Comparison of ENCODE assay signal across 13 cellular contexts in the genomic region with DNA sequence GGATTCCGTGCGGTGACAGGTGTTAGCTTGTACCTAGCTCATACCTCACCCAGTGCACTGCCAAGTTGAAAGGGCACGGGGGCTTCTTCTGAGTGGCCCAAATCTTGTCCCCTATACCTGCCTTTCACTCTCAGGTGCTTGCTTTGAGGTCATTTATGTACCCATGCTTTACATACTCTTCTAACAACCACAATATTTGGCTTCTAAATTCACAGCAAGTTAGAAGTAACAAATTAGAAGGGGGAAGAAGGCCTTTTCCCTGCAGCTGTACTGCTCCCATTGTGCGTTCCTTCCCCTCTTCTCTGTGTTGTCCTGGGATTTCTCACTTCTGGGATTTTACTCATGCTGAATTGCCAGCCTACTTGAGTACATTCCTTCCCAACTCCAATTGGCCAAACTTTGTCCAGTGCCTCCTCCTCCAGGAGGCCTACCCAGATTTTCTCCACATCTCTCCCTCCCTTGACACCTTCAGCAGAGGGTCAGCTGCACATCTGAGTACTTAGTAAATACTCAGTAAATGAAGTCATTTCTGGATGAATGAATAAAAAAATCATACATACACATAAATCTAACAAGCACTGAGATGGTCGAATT.
DNase-seq lines count a peak whose midpoint lies in the region; TF ChIP-seq lines count a peak whose summit lies in the region.
"Had no signal": no experiment of that assay in that cellular context is flagged by ENCODE, and none has a peak within 500 bp of the region (broad histone marks: within the 10 kb centered on the region; RNA-seq: fewer than 3 reads in every experiment).

No MANE protein-coding gene starts in this region.

- peak overlapping the region; percentile 78 for H3K4me2 ChIP-seq in MM.1S (ENCODE audit: low read depth, low read length)
- H3K4me2 ChIP-seq in osteoblast (ENCODE audit: insufficient read depth, low read length), result no peak overlapping the region

- CTCF ChIA-PET in activated naive CD4-positive, alpha-beta T cell treated with anti-CD3 and anti-CD28 coated beads, Interleukin-2, amount 10 ng/mL, durations not matched to agents 7 days and 5 days (lab: Charles Lee), result interaction anchor here (0.7 to 5.7 kb wide), 5 partner anchors 16 to 42 kb away, joined by 3 to 51 read pairs (median 4); no protein-coding TSS in a partner anchor
- CTCF ChIA-PET in A673 (lab: Charles Lee), result interaction anchor here (0.6 kb wide), 1 partner anchor 113 kb away, joined by 12 read pairs; no protein-coding TSS in a partner anchor

- peak overlapping the region; percentile 78; the same call in 1 of the 2 replicates for H3K4me3 ChIP-seq in MM.1S (ENCODE audit: low read length)
- H3K4me3 ChIP-seq in osteoblast (ENCODE audit: insufficient read depth, low read length), result no peak overlapping the region
- H3K4me3 ChIP-seq in A673 (ENCODE audit: low read depth, low read length, poor library complexity, severe bottlenecking), result no peak overlapping the region

- H3K27ac ChIP-seq in MM.1S (ENCODE audit: low read length), result peak overlapping the region; percentile 76; the same call in 1 of the 2 replicates
- H3K27ac ChIP-seq in osteoblast (ENCODE audit: low read depth, low read length), result no peak overlapping the region
- no peak overlapping the region for H3K27ac ChIP-seq in A673 (ENCODE audit: low read depth, low read length, poor library complexity, severe bottlenecking)

- H3K9me3 ChIP-seq in MM.1S (replicated peaks; ENCODE audit: insufficient read depth, low read length) (no peaks in the 10 kb centered on the region), osteoblast (ENCODE audit: low read depth, low read length) (no peaks in the 10 kb centered on the region), A673 (ENCODE audit: low read depth, low read length, poor library complexity, severe bottlenecking) (no peaks in the 10 kb centered on the region)

- H3K4me1 ChIP-seq in MM.1S (ENCODE audit: low read length), result peaks cover 17% of the 10 kb centered on the region
- H3K4me1 ChIP-seq in osteoblast (ENCODE audit: insufficient read depth, low read length), result peaks cover 6% of the 10 kb centered on the region
- peaks cover 4% of the 10 kb centered on the region for H3K4me1 ChIP-seq in A673 (ENCODE audit: insufficient read depth, low read length, poor library complexity, severe bottlenecking)

- intact Hi-C loops in CD14-positive monocyte (cut with micrococcal nuclease), result no loop called here
- intact Hi-C loops in A673 (cut with micrococcal nuclease; ENCODE audit: unreplicated experiment), result no loop called here

- peak overlapping the region; percentile 69; the same call in 1 of the 2 replicates for H3K9ac ChIP-seq in MM.1S (ENCODE audit: low read length)

- H3K27me3 Mint-ChIP-seq in activated naive CD4-positive, alpha-beta T cell treated with anti-CD3 and anti-CD28 coated beads, Interleukin-2, amount 50 U/mL, for 24 hours, result peaks cover 51% of the 10 kb centered on the region
- H3K27me3 Mint-ChIP-seq in activated naive CD4-positive, alpha-beta T cell treated with anti-CD3 and anti-CD28 coated beads, Interleukin-2, amount 10 ng/mL, durations not matched to agents 7 days and 5 days, result peaks cover 94% of the 10 kb centered on the region
- H3K27me3 Mint-ChIP-seq in brain (peaks cover 30% of the 10 kb centered on the region), CD14-positive monocyte (ENCODE audit: low read depth in 3 of 3) (peaks cover 59 to 85% (median 84%) of the 10 kb centered on the region in 3 donors)

- no peak for TF ChIP-seq CTCF in MM.1S (IDR thresholded peaks at IDR 0.05; ENCODE audit: low read length)
- no peak for TF ChIP-seq CTCF in brain (conservative IDR thresholded peaks at IDR 0.05)
- no peak for TF ChIP-seq CTCF in osteoblast (IDR thresholded peaks at IDR 0.05; ENCODE audit: extremely low read depth, low read depth, low read length)
- TF ChIP-seq CTCF in CD14-positive monocyte (IDR thresholded peaks at IDR 0.05), result no peak
- TF ChIP-seq CTCF in A673 (conservative IDR thresholded peaks at IDR 0.05; ENCODE audit: low read depth, low read length), result no peak

- no peak overlapping the region for H3K27ac Mint-ChIP-seq in activated naive CD4-positive, alpha-beta T cell treated with anti-CD3 and anti-CD28 coated beads, Interleukin-2, amount 50 U/mL, for 24 hours
- no peak overlapping the region for H3K27ac Mint-ChIP-seq in activated naive CD4-positive, alpha-beta T cell treated with anti-CD3 and anti-CD28 coated beads, Interleukin-2, amount 10 ng/mL, durations not matched to agents 7 days and 5 days
- H3K27ac Mint-ChIP-seq in brain (peak overlapping the region; percentile 90 to 99 (median 96)), CD14-positive monocyte (peak overlapping the region in 3 of 7 donors; percentile 7 to 40 (median 38))
- H3K27ac Mint-ChIP-seq: activated naive CD4-positive, alpha-beta T cell treated with anti-CD3 and anti-CD28 coated beads, Interleukin-2, amount 50 U/mL, for 72 hours had no signal

- POLR2A ChIA-PET in A673 (lab: Charles Lee; ENCODE audit: low non-redundant PET), result no interaction called here

- peaks cover 9% of the 10 kb centered on the region for H3K4me1 Mint-ChIP-seq in activated naive CD4-positive, alpha-beta T cell treated with anti-CD3 and anti-CD28 coated beads, Interleukin-2, amount 50 U/mL, for 24 hours
- peaks cover 29% of the 10 kb centered on the region for H3K4me1 Mint-ChIP-seq in activated naive CD4-positive, alpha-beta T cell treated with anti-CD3 and anti-CD28 coated beads, Interleukin-2, amount 10 ng/mL, durations not matched to agents 7 days and 5 days
- H3K4me1 Mint-ChIP-seq in brain (peaks cover 87% of the 10 kb centered on the region), CD14-positive monocyte (peaks cover 64% of the 10 kb centered on the region)

- H3K4me3 Mint-ChIP-seq in activated naive CD4-positive, alpha-beta T cell treated with anti-CD3 and anti-CD28 coated beads, Interleukin-2, amount 50 U/mL, for 24 hours, result peak overlapping the region; percentile 42
- no peak overlapping the region for H3K4me3 Mint-ChIP-seq in activated naive CD4-positive, alpha-beta T cell treated with anti-CD3 and anti-CD28 coated beads, Interleukin-2, amount 10 ng/mL, durations not matched to agents 7 days and 5 days
- H3K4me3 Mint-ChIP-seq in brain (peak overlapping the region; percentile 84 to 95 (median 92)), CD14-positive monocyte (peak overlapping the region in 1 of 2 donors; percentile 84)

- H3F3A ChIP-seq in MM.1S (ENCODE audit: insufficient read depth, low read length), result peaks cover 15% of the 10 kb centered on the region

- H4K20me1 ChIP-seq in MM.1S (ENCODE audit: insufficient read depth, low read length), result no peaks in the 10 kb centered on the region
- H4K20me1 ChIP-seq in osteoblast (ENCODE audit: insufficient read depth, low read length), result peaks cover 6% of the 10 kb centered on the region

- no peak for DNase-seq in activated naive CD4-positive, alpha-beta T cell treated with anti-CD3 and anti-CD28 coated beads, Interleukin-2, amount 10 ng/mL, durations not matched to agents 7 days and 5 days
- DNase-seq in MM.1S (no peak), osteoblast (ENCODE audit: insufficient read length, low spot score, missing footprints) (peak; percentile 69), GM03348 (ENCODE audit: low spot score) (no peak), CD14-positive monocyte (ENCODE audit: low spot score) (no peak), A673 (ENCODE audit: low spot score) (no peak)
- DNase-seq: DND-41; foreskin melanocyte; NCI-H146; stimulated activated CD4-positive, alpha-beta T cell treated with anti-CD3 and anti-CD28 coated beads, Interleukin-4, amount 100 ng/mL, for 1 hour had no signal

- no TSS peak for BruUV-seq in A673 (replicated peaks; lab: Mats Ljungman, UMichigan)

- no peaks in the 10 kb centered on the region for H3K36me3 Mint-ChIP-seq in activated naive CD4-positive, alpha-beta T cell treated with anti-CD3 and anti-CD28 coated beads, Interleukin-2, amount 50 U/mL, for 24 hours
- no peaks in the 10 kb centered on the region for H3K36me3 Mint-ChIP-seq in activated naive CD4-positive, alpha-beta T cell treated with anti-CD3 and anti-CD28 coated beads, Interleukin-2, amount 10 ng/mL, durations not matched to agents 7 days and 5 days
- peaks cover 11% of the 10 kb centered on the region for H3K36me3 Mint-ChIP-seq in brain
- H3K36me3 Mint-ChIP-seq in CD14-positive monocyte, result peaks cover 6 to 18% of the 10 kb centered on the region in 2 donors
- H3K36me3 Mint-ChIP-seq: activated naive CD4-positive, alpha-beta T cell treated with anti-CD3 and anti-CD28 coated beads, Interleukin-2, amount 50 U/mL, for 72 hours had no signal

- H2AFZ ChIP-seq in MM.1S (ENCODE audit: low read length), result peak overlapping the region; percentile 84; the same call in 1 of the 2 replicates
- no peak overlapping the region for H2AFZ ChIP-seq in osteoblast (ENCODE audit: low read length)

- H3K9me3 Mint-ChIP-seq in activated naive CD4-positive, alpha-beta T cell treated with anti-CD3 and anti-CD28 coated beads, Interleukin-2, amount 50 U/mL, for 24 hours, result no peaks in the 10 kb centered on the region
- H3K9me3 Mint-ChIP-seq in activated naive CD4-positive, alpha-beta T cell treated with anti-CD3 and anti-CD28 coated beads, Interleukin-2, amount 10 ng/mL, durations not matched to agents 7 days and 5 days, result no peaks in the 10 kb centered on the region
- H3K9me3 Mint-ChIP-seq in brain, result peaks cover 0 to 9% (median 4%) of the 10 kb centered on the region in 5 experiments
- peaks cover 0 to 19% (median 8%) of the 10 kb centered on the region in 7 donors for H3K9me3 Mint-ChIP-seq in CD14-positive monocyte
- H3K9me3 Mint-ChIP-seq: activated naive CD4-positive, alpha-beta T cell treated with anti-CD3 and anti-CD28 coated beads, Interleukin-2, amount 50 U/mL, for 72 hours had no signal

- H3K27me3 ChIP-seq in MM.1S (replicated peaks; ENCODE audit: insufficient read depth, low read length) (no peaks in the 10 kb centered on the region), osteoblast (ENCODE audit: insufficient read depth, low read length) (peaks cover 98% of the 10 kb centered on the region), A673 (replicated peaks; ENCODE audit: insufficient read depth, low read depth, low read length, poor library complexity) (no peaks in the 10 kb centered on the region)

- H3K79me2 ChIP-seq in MM.1S (ENCODE audit: low read length) (peaks cover 6% of the 10 kb centered on the region), osteoblast (ENCODE audit: insufficient read depth, low read length) (no peaks in the 10 kb centered on the region)

- H3K36me3 ChIP-seq in MM.1S (replicated peaks; ENCODE audit: insufficient read depth, low read length) (no peaks in the 10 kb centered on the region), osteoblast (ENCODE audit: insufficient read depth, low read length) (no peaks in the 10 kb centered on the region), A673 (ENCODE audit: insufficient read depth, low read length, poor library complexity, severe bottlenecking) (no peaks in the 10 kb centered on the region)

- no peaks in the 10 kb centered on the region for H3K9me2 ChIP-seq in MM.1S (replicated peaks; ENCODE audit: insufficient read depth, low read length)

Comparison
In these comparisons a context has a peak if more than half of its experiments do, and no peak if none do; other contexts are left out.
1. H3K27ac Mint-ChIP-seq: peak in brain (5 of 5); none in activated naive CD4-positive, alpha-beta T cell treated with anti-CD3 and anti-CD28 coated beads, Interleukin-2, amount 50 U/mL, for 24 hours (single experiment) and activated naive CD4-positive, alpha-beta T cell treated with anti-CD3 and anti-CD28 coated beads, Interleukin-2, amount 10 ng/mL, durations not matched to agents 7 days and 5 days (single experiment).